ENCODE assay signal across 2 cellular contexts in the genomic region with DNA sequence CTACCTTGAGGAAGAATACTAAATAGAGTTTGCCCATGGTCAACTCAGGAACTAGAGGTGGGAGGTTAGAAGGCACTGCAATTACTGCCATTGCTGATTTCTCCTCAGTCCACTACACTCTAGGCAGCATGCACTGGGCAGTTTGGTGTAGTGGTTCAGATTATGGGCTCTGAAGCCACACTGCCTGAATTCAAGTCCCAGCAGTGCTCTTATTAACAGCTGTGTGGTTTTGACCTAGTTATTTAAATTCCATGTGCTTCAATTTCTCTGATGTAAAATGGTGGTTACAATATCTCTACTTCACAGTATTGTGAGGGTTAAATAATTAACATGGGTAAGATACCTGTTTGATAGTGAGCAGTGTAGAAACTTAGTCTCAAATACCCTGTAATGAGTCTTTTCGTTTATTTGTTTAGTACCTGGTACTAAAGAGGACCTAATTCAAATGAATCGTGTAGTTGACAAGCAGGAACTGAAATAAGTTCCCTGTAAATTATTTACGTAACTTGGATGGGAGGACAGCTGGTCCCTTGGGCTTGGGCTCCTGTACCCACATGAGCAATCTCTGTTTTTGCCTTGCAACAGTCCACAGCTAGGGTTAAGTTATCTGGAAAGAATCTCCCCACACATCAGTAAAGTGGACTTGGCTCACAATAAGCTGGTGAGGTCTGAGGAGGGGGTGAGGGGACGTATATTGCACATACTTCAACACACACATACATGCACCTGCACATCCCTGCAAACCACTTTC.
TF ChIP-seq lines count a peak whose summit lies in the region.

No MANE protein-coding gene starts in this region.

TF ChIP-seq in A549, 52 proteins besides CTCF, POLR2A, EP300 and RAD21:
- no peak for TF ChIP-seq CEBPB (IDR thresholded peaks at IDR 0.05)
- TF ChIP-seq NFE2L2 (conservative IDR thresholded peaks at IDR 0.05; ENCODE audit: low read length): no peak
- no peak for TF ChIP-seq FOSB (CRISPR knock-in tag; IDR thresholded peaks at IDR 0.05)
- TF ChIP-seq HEYL (CRISPR knock-in tag; IDR thresholded peaks at IDR 0.05): no peak
- no peak for TF ChIP-seq POLR2AphosphoS2 (conservative IDR thresholded peaks at IDR 0.05; ENCODE audit: low read length)
- TF ChIP-seq ZSCAN20 (CRISPR knock-in tag; IDR thresholded peaks at IDR 0.05): no peak
- no peak for TF ChIP-seq HOXB5 (CRISPR knock-in tag; IDR thresholded peaks at IDR 0.05)
- TF ChIP-seq, protein P1, sequence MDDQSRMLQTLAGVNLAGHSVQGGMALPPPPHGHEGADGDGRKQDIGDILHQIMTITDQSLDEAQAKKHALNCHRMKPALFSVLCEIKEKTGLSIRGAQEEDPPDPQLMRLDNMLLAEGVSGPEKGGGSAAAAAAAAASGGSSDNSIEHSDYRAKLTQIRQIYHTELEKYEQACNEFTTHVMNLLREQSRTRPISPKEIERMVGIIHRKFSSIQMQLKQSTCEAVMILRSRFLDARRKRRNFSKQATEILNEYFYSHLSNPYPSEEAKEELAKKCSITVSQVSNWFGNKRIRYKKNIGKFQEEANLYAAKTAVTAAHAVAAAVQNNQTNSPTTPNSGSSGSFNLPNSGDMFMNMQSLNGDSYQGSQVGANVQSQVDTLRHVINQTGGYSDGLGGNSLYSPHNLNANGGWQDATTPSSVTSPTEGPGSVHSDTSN (IDR thresholded peaks at IDR 0.05): no peak
- TF ChIP-seq HDAC2 (IDR thresholded peaks at IDR 0.05): no peak
- TF ChIP-seq CHD2 (IDR thresholded peaks at IDR 0.05; ENCODE audit: low read length, partially characterized antibody): no peak
- no peak for TF ChIP-seq CBX8 (IDR thresholded peaks at IDR 0.05)
- TF ChIP-seq RCOR1 (IDR thresholded peaks at IDR 0.05; ENCODE audit: low read depth, low read length): no peak
- TF ChIP-seq KDM5A (IDR thresholded peaks at IDR 0.05): no peak
- TF ChIP-seq, protein P2, sequence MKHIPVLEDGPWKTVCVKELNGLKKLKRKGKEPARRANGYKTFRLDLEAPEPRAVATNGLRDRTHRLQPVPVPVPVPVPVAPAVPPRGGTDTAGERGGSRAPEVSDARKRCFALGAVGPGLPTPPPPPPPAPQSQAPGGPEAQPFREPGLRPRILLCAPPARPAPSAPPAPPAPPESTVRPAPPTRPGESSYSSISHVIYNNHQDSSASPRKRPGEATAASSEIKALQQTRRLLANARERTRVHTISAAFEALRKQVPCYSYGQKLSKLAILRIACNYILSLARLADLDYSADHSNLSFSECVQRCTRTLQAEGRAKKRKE (CRISPR knock-in tag; IDR thresholded peaks at IDR 0.05; ENCODE audit: low read depth): no peak
- no peak for TF ChIP-seq RARB (CRISPR knock-in tag; IDR thresholded peaks at IDR 0.05)
- no peak for TF ChIP-seq FOXS1 (CRISPR knock-in tag; IDR thresholded peaks at IDR 0.05)
TF ChIP-seq in A549: peak in this region for 0.

TF ChIP-seq in GM12878, 131 proteins besides CTCF, POLR2A, EP300 and RAD21:
- 0 out of 2 replicates have a peak, but pooled peaks have one; percentile 30 for TF ChIP-seq MTA2 (IDR thresholded peaks at IDR 0.05; ENCODE audit: low read depth)
- TF ChIP-seq IKZF1 (conservative IDR thresholded peaks at IDR 0.05): 0 out of 2 replicates have a peak, but pooled peaks have one; percentile 42
- peak; percentile 53 for TF ChIP-seq MEF2B (IDR thresholded peaks at IDR 0.05; ENCODE audit: partially characterized antibody, poor library complexity, severe bottlenecking)
- 0 out of 2 replicates have a peak, but pooled peaks have one; percentile 25 for TF ChIP-seq LARP7 (IDR thresholded peaks at IDR 0.05)
- TF ChIP-seq CEBPB (IDR thresholded peaks at IDR 0.05; ENCODE audit: borderline replicate concordance in 1 of 2, low read depth in 2 of 2, low read length in 2 of 2): no peak
- TF ChIP-seq SPI1 (IDR thresholded peaks at IDR 0.05; ENCODE audit: borderline replicate concordance, insufficient read depth, low read depth, low read length): peak; percentile 21; the same call in 1 of the 2 replicates
- TF ChIP-seq MLLT1 (IDR thresholded peaks at IDR 0.05): no peak
- TF ChIP-seq MXI1 (IDR thresholded peaks at IDR 0.05; ENCODE audit: low read depth, low read length): 0 out of 2 replicates have a peak, but pooled peaks have one; percentile 25
- TF ChIP-seq SIX5 (IDR thresholded peaks at IDR 0.05; ENCODE audit: low read depth, low read length, severe bottlenecking): no peak
- no peak for TF ChIP-seq HCFC1 (IDR thresholded peaks at IDR 0.05; ENCODE audit: low read length)
- TF ChIP-seq IKZF2 (IDR thresholded peaks at IDR 0.05): 0 out of 4 replicates have a peak, but pooled peaks of 1 of the 2 experiments have one; percentile 19
- TF ChIP-seq MYB (IDR thresholded peaks at IDR 0.05; ENCODE audit: borderline replicate concordance, low read depth, low read length): no peak
- peak; percentile 31; the same call in 1 of the 2 replicates for TF ChIP-seq NR2F1 (conservative IDR thresholded peaks at IDR 0.05)
- TF ChIP-seq ATF7 (IDR thresholded peaks at IDR 0.05; ENCODE audit: low read depth): 0 out of 2 replicates have a peak, but pooled peaks have one; percentile 22
- TF ChIP-seq BMI1 (IDR thresholded peaks at IDR 0.05; ENCODE audit: borderline replicate concordance): no peak
- TF ChIP-seq E2F8 (IDR thresholded peaks at IDR 0.05; ENCODE audit: low read depth, partially characterized antibody): no peak
- TF ChIP-seq, protein P3, sequence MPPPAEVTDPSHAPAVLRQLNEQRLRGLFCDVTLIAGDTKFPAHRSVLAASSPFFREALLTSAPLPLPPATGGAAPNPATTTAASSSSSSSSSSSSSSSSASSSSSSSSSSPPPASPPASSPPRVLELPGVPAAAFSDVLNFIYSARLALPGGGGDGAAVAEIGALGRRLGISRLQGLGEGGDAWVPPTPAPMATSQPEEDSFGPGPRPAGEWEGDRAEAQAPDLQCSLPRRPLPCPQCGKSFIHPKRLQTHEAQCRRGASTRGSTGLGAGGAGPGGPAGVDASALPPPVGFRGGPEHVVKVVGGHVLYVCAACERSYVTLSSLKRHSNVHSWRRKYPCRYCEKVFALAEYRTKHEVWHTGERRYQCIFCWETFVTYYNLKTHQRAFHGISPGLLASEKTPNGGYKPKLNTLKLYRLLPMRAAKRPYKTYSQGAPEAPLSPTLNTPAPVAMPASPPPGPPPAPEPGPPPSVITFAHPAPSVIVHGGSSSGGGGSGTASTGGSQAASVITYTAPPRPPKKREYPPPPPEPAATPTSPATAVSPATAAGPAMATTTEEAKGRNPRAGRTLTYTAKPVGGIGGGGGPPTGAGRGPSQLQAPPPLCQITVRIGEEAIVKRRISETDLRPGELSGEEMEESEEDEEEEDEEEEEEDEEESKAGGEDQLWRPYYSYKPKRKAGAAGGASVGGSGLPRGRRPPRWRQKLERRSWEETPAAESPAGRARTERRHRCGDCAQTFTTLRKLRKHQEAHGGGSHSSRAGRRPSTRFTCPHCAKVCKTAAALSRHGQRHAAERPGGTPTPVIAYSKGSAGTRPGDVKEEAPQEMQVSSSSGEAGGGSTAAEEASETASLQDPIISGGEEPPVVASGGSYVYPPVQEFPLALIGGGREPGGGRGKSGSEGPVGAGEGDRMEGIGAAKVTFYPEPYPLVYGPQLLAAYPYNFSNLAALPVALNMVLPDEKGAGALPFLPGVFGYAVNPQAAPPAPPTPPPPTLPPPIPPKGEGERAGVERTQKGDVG (CRISPR knock-in tag; IDR thresholded peaks at IDR 0.05): no peak
